16 cellular contexts compared by ENCODE assay signal in genomic region chr3:123458255-123458654, GRCh38. TPM values are rescaled to one million over a fixed set of nuclear protein-coding genes. Genes with fewer than 3 reads are reported as not detected.
A peak's percentile ranks its signal among the peaks of the same experiment; 100 is the strongest.
DNase-seq lines count a peak whose midpoint lies in the region; TF ChIP-seq lines count a peak whose summit lies in the region.
"Had no signal": no experiment of that assay in that cellular context is flagged by ENCODE, and none has a peak within 500 bp of the region (broad histone marks: within the 10 kb centered on the region; RNA-seq: fewer than 3 reads in every experiment).

No MANE protein-coding gene starts in this region.

- no peaks in the 10 kb centered on the region for H4K20me1 ChIP-seq in BLaER1 treated with 17β-estradiol and CSF1 and Interleukin-3, amounts not matched to agents 10 nM and 100 nM

- no peak overlapping the region for H3K9ac ChIP-seq in BLaER1 treated with 17β-estradiol and CSF1 and Interleukin-3, amounts not matched to agents 10 nM and 100 nM
- no peak overlapping the region for H3K9ac ChIP-seq in HUES48 (ENCODE audit: low read depth, low read length)

- no peaks in the 10 kb centered on the region for H3K36me3 Mint-ChIP-seq in activated CD4-positive, alpha-beta memory T cell treated with anti-CD3 and anti-CD28 coated beads for 36 hours
- H3K36me3 Mint-ChIP-seq in T-helper 2 cell treated with Interferon-gamma antibody and Interleukin-4, amounts not matched to agents 5 μg/mL and 100 μg/mL, for 36 hours (ENCODE audit: low read depth): no peaks in the 10 kb centered on the region
- H3K36me3 Mint-ChIP-seq: CD14-positive monocyte; CD8-positive, alpha-beta memory T cell had no signal

- peaks cover 0 to 23% (median 14%) of the 10 kb centered on the region in 10 experiments; a peak in 14 of 20 replicates for H3K4me1 ChIP-seq in BLaER1 treated with 17β-estradiol and CSF1 and Interleukin-3, amounts not matched to agents 10 nM and 100 nM
- peaks cover 18% of the 10 kb centered on the region for H3K4me1 ChIP-seq in HUES48 (ENCODE audit: control insufficient read depth, insufficient read depth, low read length)
- no peaks in the 10 kb centered on the region for H3K4me1 ChIP-seq in spleen

- CTCF ChIA-PET in activated CD4-positive, alpha-beta memory T cell treated with anti-CD3 and anti-CD28 coated beads for 36 hours (lab: Charles Lee): interaction anchor here (1.7 kb wide), 1 partner anchor 31 kb away, joined by 5 read pairs; no protein-coding TSS in a partner anchor

- peaks cover 16% of the 10 kb centered on the region for H3K27me3 Mint-ChIP-seq in activated CD4-positive, alpha-beta memory T cell treated with anti-CD3 and anti-CD28 coated beads for 36 hours
- H3K27me3 Mint-ChIP-seq in T-helper 2 cell treated with Interferon-gamma antibody and Interleukin-4, amounts not matched to agents 5 μg/mL and 100 μg/mL, for 36 hours (ENCODE audit: low read depth): peaks cover 30% of the 10 kb centered on the region

- no peaks in the 10 kb centered on the region for H3K36me3 ChIP-seq in BLaER1 treated with 17β-estradiol and CSF1 and Interleukin-3, amounts not matched to agents 10 nM and 100 nM
- H3K36me3 ChIP-seq in HUES48 (ENCODE audit: control insufficient read depth, insufficient read depth, low read length) (no peaks in the 10 kb centered on the region), spleen (no peaks in the 10 kb centered on the region)

- H3K27ac ChIP-seq in BLaER1 treated with 17β-estradiol and CSF1 and Interleukin-3, amounts not matched to agents 10 nM and 100 nM: no peak overlapping the region
- H3K27ac ChIP-seq in HUES48 (ENCODE audit: low read depth, low read length) (peak overlapping the region; percentile 46), caudate nucleus (ENCODE audit: low read depth, low read length) (peak overlapping the region; percentile 44), spleen (no peak overlapping the region)

- 76 to 86% (median 85%) methylated on average over 5 of the region's 5 CpGs for WGBS in spleen, 5 donors

- no peak for TF ChIP-seq POLR2A in spleen (IDR thresholded peaks at IDR 0.05)

- no peaks in the 10 kb centered on the region for H3K4me1 Mint-ChIP-seq in activated CD4-positive, alpha-beta memory T cell treated with anti-CD3 and anti-CD28 coated beads for 36 hours (ENCODE audit: low read depth)
- H3K4me1 Mint-ChIP-seq in T-helper 2 cell treated with Interferon-gamma antibody and Interleukin-4, amounts not matched to agents 5 μg/mL and 100 μg/mL, for 36 hours (ENCODE audit: low read depth): no peaks in the 10 kb centered on the region
- H3K4me1 Mint-ChIP-seq: CD8-positive, alpha-beta memory T cell had no signal

- POLR2A ChIA-PET in activated CD4-positive, alpha-beta memory T cell treated with anti-CD3 and anti-CD28 coated beads for 36 hours (lab: Charles Lee): no interaction called here

- peak overlapping the region in 8 of 11 experiments; percentile 12 to 56 (median 35); a peak in 8 of 22 replicates for H3K4me2 ChIP-seq in BLaER1 treated with 17β-estradiol and CSF1 and Interleukin-3, amounts not matched to agents 10 nM and 100 nM

- no peak overlapping the region for H3K4me3 Mint-ChIP-seq in activated CD4-positive, alpha-beta memory T cell treated with anti-CD3 and anti-CD28 coated beads for 36 hours
- no peak overlapping the region for H3K4me3 Mint-ChIP-seq in T-helper 2 cell treated with Interferon-gamma antibody and Interleukin-4, amounts not matched to agents 5 μg/mL and 100 μg/mL, for 36 hours
- H3K4me3 Mint-ChIP-seq: CD14-positive monocyte; CD4-positive, alpha-beta T cell; CD8-positive, alpha-beta memory T cell had no signal

- peak in 4 of 61 donors; percentile 26 to 57 (median 35) for DNase-seq in caudate nucleus (lab: John Stamatoyannopoulos, UW)
- peak; percentile 33 for DNase-seq in spleen
- DNase-seq in activated CD4-positive, alpha-beta memory T cell treated with anti-CD3 and anti-CD28 coated beads for 36 hours: no peak
- DNase-seq in T-helper 2 cell treated with Interferon-gamma antibody and Interleukin-4, amounts not matched to agents 5 μg/mL and 100 μg/mL, for 36 hours (ENCODE audit: low spot score): no peak
- DNase-seq in HT-29 (ENCODE audit: low spot score): no peak
- DNase-seq: Calu3; CD4-positive, alpha-beta T cell; CD8-positive, alpha-beta memory T cell; DMS53; DMS79 treated with DMSO at 0.1 percent for 48 hours; GF-D8; GOT3; HCEC 1CT had no signal

- intact Hi-C loops in spleen (cut with DNase I; ENCODE audit: low total_unique reads): no loop called here
- intact Hi-C loops in activated CD4-positive, alpha-beta memory T cell treated with anti-CD3 and anti-CD28 coated beads for 36 hours (cut with micrococcal nuclease): no loop called here

- H3K27me3 ChIP-seq in BLaER1 treated with 17β-estradiol and CSF1 and Interleukin-3, amounts not matched to agents 10 nM and 100 nM: no peaks in the 10 kb centered on the region
- H3K27me3 ChIP-seq in HUES48 (ENCODE audit: control insufficient read depth, insufficient read depth, low read length) (no peaks in the 10 kb centered on the region; the same call in 1 of the 2 replicates), spleen (replicated peaks in 1 of 7) (peaks cover 0 to 52% (median 0%) of the 10 kb centered on the region in 7 donors)

- H3K9me3 Mint-ChIP-seq in activated CD4-positive, alpha-beta memory T cell treated with anti-CD3 and anti-CD28 coated beads for 36 hours: no peaks in the 10 kb centered on the region
- no peaks in the 10 kb centered on the region for H3K9me3 Mint-ChIP-seq in T-helper 2 cell treated with Interferon-gamma antibody and Interleukin-4, amounts not matched to agents 5 μg/mL and 100 μg/mL, for 36 hours
- H3K9me3 Mint-ChIP-seq: CD14-positive monocyte; CD4-positive, alpha-beta T cell; CD8-positive, alpha-beta memory T cell had no signal

- no peak overlapping the region for H3K27ac Mint-ChIP-seq in activated CD4-positive, alpha-beta memory T cell treated with anti-CD3 and anti-CD28 coated beads for 36 hours
- H3K27ac Mint-ChIP-seq in T-helper 2 cell treated with Interferon-gamma antibody and Interleukin-4, amounts not matched to agents 5 μg/mL and 100 μg/mL, for 36 hours: no peak overlapping the region
- H3K27ac Mint-ChIP-seq: CD14-positive monocyte; CD4-positive, alpha-beta T cell; CD8-positive, alpha-beta memory T cell had no signal

- TF ChIP-seq CTCF in spleen (IDR thresholded peaks at IDR 0.05 in 8 of 11, conservative IDR thresholded peaks at IDR 0.05 in 3 of 11): no peak

- H3K9me3 ChIP-seq in BLaER1 treated with 17β-estradiol and CSF1 and Interleukin-3, amounts not matched to agents 10 nM and 100 nM (replicated peaks in 1 of 11): peaks cover 0 to 8% (median 0%) of the 10 kb centered on the region in 11 experiments; a peak in 3 of 22 replicates
- no peaks in the 10 kb centered on the region for H3K9me3 ChIP-seq in HUES48 (ENCODE audit: control insufficient read depth, insufficient read depth, low read length)
- peaks cover 0 to 2% (median 0%) of the 10 kb centered on the region in 8 donors for H3K9me3 ChIP-seq in spleen

- H3K4me3 ChIP-seq in BLaER1 treated with 17β-estradiol and CSF1 and Interleukin-3, amounts not matched to agents 10 nM and 100 nM: no peak overlapping the region
- H3K4me3 ChIP-seq in HUES48 (ENCODE audit: low read depth, low read length) (no peak overlapping the region), spleen (no peak overlapping the region)

RNA-seq across cellular contexts. Expression of gene ADCY5, which starts 9.4 kb away (rescaled TPM):
- total RNA-seq in spleen: 10 to 100 TPM in 6 of 7 donors, 1 to 10 TPM in 1; 9.5 to 20.6 (median 13.8) TPM
- polyA plus RNA-seq in spleen: 1 to 10 TPM; 1.7 to 3.7 (median 2.0) TPM
- total RNA-seq in activated CD4-positive, alpha-beta memory T cell treated with anti-CD3 and anti-CD28 coated beads for 36 hours: not detected
- total RNA-seq in HT-29 (2014; rRNA removed; shearing (Covaris generic)): 1.2 and 1.6 TPM in 2 replicates
- total RNA-seq: CD4-positive, alpha-beta T cell had no signal
- polyA plus RNA-seq: CD14-positive monocyte had no signal

Comparison
In these comparisons a context has a peak if more than half of its experiments do, and no peak if none do; other contexts are left out.
1. H3K27ac ChIP-seq: peak in HUES48 (single experiment) and caudate nucleus (single experiment); none in BLaER1 treated with 17β-estradiol and CSF1 and Interleukin-3, amounts not matched to agents 10 nM and 100 nM (0 of 11) and spleen (0 of 8).